In genomic region chr4:118369231-118369630, GRCh38 we compare ENCODE assay signal across 37 cellular contexts. TPM values are rescaled to one million over a fixed set of nuclear protein-coding genes. Genes with fewer than 3 reads are reported as not detected.
"Had no signal": no experiment of that assay in that cellular context is flagged by ENCODE, and none has a peak within 500 bp of the region (broad histone marks: within the 10 kb centered on the region; RNA-seq: fewer than 3 reads in every experiment).

No MANE protein-coding gene starts in this region.

- H3K4me1 ChIP-seq: esophagus squamous epithelium, foreskin keratinocyte, gastrocnemius medialis, heart left ventricle had no signal

- H3K4me3 Mint-ChIP-seq: activated CD4-positive, alpha-beta memory T cell treated with anti-CD3 and anti-CD28 coated beads, Interleukin-2, amount 10 ng/mL, durations not matched to agents 7 days and 5 days; activated CD4-positive, alpha-beta T cell treated with anti-CD3 and anti-CD28 coated beads, Interleukin-2, amount 10 ng/mL, durations not matched to agents 7 days and 5 days; activated naive CD8-positive, alpha-beta T cell; activated T-cell treated with anti-CD3 and anti-CD28 coated beads, Interleukin-2, amount 50 U/mL, for 24 hours; activated T-helper 17 cell treated with anti-CD3 and anti-CD28 coated beads, Interleukin-2, amount 50 U/mL, for 72 hours; central memory CD8-positive, alpha-beta T cell; effector memory CD8-positive, alpha-beta T cell; WTC11 had no signal

- H3K4me1 Mint-ChIP-seq: activated CD4-positive, alpha-beta memory T cell treated with anti-CD3 and anti-CD28 coated beads, Interleukin-2, amount 10 ng/mL, durations not matched to agents 7 days and 5 days; activated CD4-positive, alpha-beta T cell treated with anti-CD3 and anti-CD28 coated beads, Interleukin-2, amount 10 ng/mL, durations not matched to agents 7 days and 5 days; activated T-helper 17 cell treated with anti-CD3 and anti-CD28 coated beads, Interleukin-2, amount 50 U/mL, for 72 hours; central memory CD8-positive, alpha-beta T cell had no signal

- H3K9me3 Mint-ChIP-seq: activated CD4-positive, alpha-beta memory T cell treated with anti-CD3 and anti-CD28 coated beads, Interleukin-2, amount 10 ng/mL, durations not matched to agents 7 days and 5 days; activated CD4-positive, alpha-beta T cell treated with anti-CD3 and anti-CD28 coated beads, Interleukin-2, amount 10 ng/mL, durations not matched to agents 7 days and 5 days; activated T-cell treated with anti-CD3 and anti-CD28 coated beads, Interleukin-2, amount 50 U/mL, for 24 hours; activated T-helper 17 cell treated with anti-CD3 and anti-CD28 coated beads, Interleukin-2, amount 50 U/mL, for 72 hours; central memory CD8-positive, alpha-beta T cell; effector memory CD8-positive, alpha-beta T cell; WTC11 had no signal

- H3K9me3 ChIP-seq: esophagus squamous epithelium, gastrocnemius medialis, heart left ventricle had no signal

- H3K4me3 ChIP-seq: esophagus squamous epithelium, gastrocnemius medialis, heart left ventricle had no signal

- H3K36me3 ChIP-seq: brain microvascular endothelial cell, esophagus squamous epithelium, gastrocnemius medialis, heart left ventricle had no signal

- H3K27ac ChIP-seq: brain microvascular endothelial cell, epithelial cell of prostate, esophagus squamous epithelium, foreskin keratinocyte, gastrocnemius medialis, heart left ventricle, VCaP had no signal

- DNase-seq: activated CD4-positive, alpha-beta memory T cell treated with anti-CD3 and anti-CD28 coated beads, Interleukin-2, amount 10 ng/mL, durations not matched to agents 7 days and 5 days; activated CD4-positive, alpha-beta T cell treated with anti-CD3 and anti-CD28 coated beads for 1 hour; activated CD4-positive, alpha-beta T cell treated with anti-CD3 and anti-CD28 coated beads for 4 hours; activated CD4-positive, alpha-beta T cell treated with anti-CD3 and anti-CD28 coated beads, Interleukin-2, amount 10 ng/mL, durations not matched to agents 7 days and 5 days; activated CD4-positive, alpha-beta T cell treated with anti-CD3 and anti-CD28 coated beads, Interleukin-2, amount 50 U/mL, for 4 hours; activated CD8-positive, alpha-beta memory T cell treated with anti-CD3 and anti-CD28 coated beads, Interleukin-2, amount 50 U/mL, for 48 hours; activated effector memory CD4-positive, alpha-beta T cell treated with Interleukin-2 at 50 U/mL for 16 hours; activated gamma-delta T cell treated with Interleukin-2 at 50 U/mL for 16 hours; activated naive CD4-positive, alpha-beta T cell treated with anti-CD3 and anti-CD28 coated beads, Interleukin-2, amount 50 U/mL, for 16 hours; activated naive CD4-positive, alpha-beta T cell treated with Interleukin-2 at 50 U/mL for 16 hours; activated T-cell treated with anti-CD3 and anti-CD28 coated beads for 4 hours; activated T-cell treated with anti-CD3 and anti-CD28 coated beads, Interleukin-2, amount 50 U/mL, for 24 hours; amniotic stem cell; anterior cingulate cortex; brain microvascular endothelial cell; cortex of kidney; dermis blood vessel endothelial cell; effector CD4-positive, alpha-beta T cell; effector memory CD8-positive, alpha-beta T cell; esophagus squamous epithelium; foreskin keratinocyte; gastrocnemius medialis; glutamatergic neuron; heart left ventricle; hypothalamus; T-helper 2 cell had no signal

- FAIRE-seq: astrocyte, bronchial epithelial cell, colon, endothelial cell of umbilical vein, TTC549 had no signal

- H3K36me3 Mint-ChIP-seq: activated naive CD8-positive, alpha-beta T cell; WTC11 had no signal

- H3K27me3 ChIP-seq: brain microvascular endothelial cell, esophagus squamous epithelium, foreskin keratinocyte, gastrocnemius medialis had no signal

- ATAC-seq: activated T-helper 17 cell treated with anti-CD3 and anti-CD28 coated beads, Interleukin-2, amount 50 U/mL, for 72 hours; effector memory CD8-positive, alpha-beta T cell; foreskin keratinocyte; gastrocnemius medialis; heart left ventricle; WTC11 had no signal

- H3K27ac Mint-ChIP-seq: activated CD4-positive, alpha-beta memory T cell treated with anti-CD3 and anti-CD28 coated beads, Interleukin-2, amount 10 ng/mL, durations not matched to agents 7 days and 5 days; activated CD4-positive, alpha-beta T cell treated with anti-CD3 and anti-CD28 coated beads, Interleukin-2, amount 10 ng/mL, durations not matched to agents 7 days and 5 days; activated naive CD8-positive, alpha-beta T cell; activated T-cell treated with anti-CD3 and anti-CD28 coated beads, Interleukin-2, amount 50 U/mL, for 24 hours; activated T-helper 17 cell treated with anti-CD3 and anti-CD28 coated beads, Interleukin-2, amount 50 U/mL, for 72 hours; effector memory CD8-positive, alpha-beta T cell; WTC11 had no signal

RNA-seq across cellular contexts. Expression of gene PRSS12, which starts 16.4 kb away (rescaled TPM):
- total RNA-seq: activated CD4-positive, alpha-beta memory T cell treated with anti-CD3 and anti-CD28 coated beads, Interleukin-2, amount 10 ng/mL, durations not matched to agents 7 days and 5 days; activated CD4-positive, alpha-beta T cell treated with anti-CD3 and anti-CD28 coated beads, Interleukin-2, amount 10 ng/mL, durations not matched to agents 7 days and 5 days; activated T-helper 17 cell treated with anti-CD3 and anti-CD28 coated beads, Interleukin-2, amount 50 U/mL, for 72 hours had no signal
